8 cellular contexts compared by ENCODE assay signal in genomic region chr17:19876524-19877161, GRCh38. TPM values are rescaled to one million over a fixed set of nuclear protein-coding genes. Genes with fewer than 3 reads are reported as not detected.
A peak's percentile ranks its signal among the peaks of the same experiment; 100 is the strongest.
DNase-seq lines count a peak whose midpoint lies in the region; ATAC-seq, FAIRE-seq and TF ChIP-seq lines count a peak whose summit lies in the region.

No MANE protein-coding gene starts in this region.

- FAIRE-seq in K562 (lab: Jason Lieb, UNC) = no peak

- H4K20me1 ChIP-seq in K562 (replicated peaks; ENCODE audit: control insufficient read depth, insufficient read depth, low read length) (no peaks in the 10 kb centered on the region), Karpas-422 (ENCODE audit: insufficient read depth, low read depth, low read length) (no peaks in the 10 kb centered on the region)

- in situ Hi-C loops in K562 (cut with MboI) = no loop called here

- no peaks in the 10 kb centered on the region for H3K9me2 ChIP-seq in Karpas-422 (replicated peaks; ENCODE audit: insufficient read depth, low read length)

- TF ChIP-seq CTCF in K562 (IDR thresholded peaks at IDR 0.05 in 2 of 3, conservative IDR thresholded peaks at IDR 0.05 in 1 of 3; ENCODE audit: insufficient read depth in 2 of 3, low read depth in 1 of 3, low read length in 3 of 3) = no peak
- no peak for TF ChIP-seq CTCF in esophagus muscularis mucosa (IDR thresholded peaks at IDR 0.05)

- no peak for TF ChIP-seq RAD21 in K562 (CRISPR knock-in tag; conservative IDR thresholded peaks at IDR 0.05 in 1 of 2, IDR thresholded peaks at IDR 0.05 in 1 of 2)

- H3K4me1 Mint-ChIP-seq in CD4-positive, alpha-beta memory T cell = peaks cover 29 to 57% (median 36%) of the 10 kb centered on the region in 4 donors
- peaks cover 44 to 62% (median 50%) of the 10 kb centered on the region in 3 donors for H3K4me1 Mint-ChIP-seq in T-cell
- peaks cover 38 to 68% (median 60%) of the 10 kb centered on the region in 4 donors for H3K4me1 Mint-ChIP-seq in naive thymus-derived CD8-positive, alpha-beta T cell

- no peaks in the 10 kb centered on the region for H3K36me3 Mint-ChIP-seq in CD4-positive, alpha-beta memory T cell
- no peaks in the 10 kb centered on the region for H3K36me3 Mint-ChIP-seq in T-cell
- H3K36me3 Mint-ChIP-seq in naive thymus-derived CD8-positive, alpha-beta T cell = no peaks in the 10 kb centered on the region

- H3K9me3 Mint-ChIP-seq in CD4-positive, alpha-beta memory T cell = peaks cover 0 to 4% (median 0%) of the 10 kb centered on the region in 8 donors
- no peaks in the 10 kb centered on the region for H3K9me3 Mint-ChIP-seq in T-cell
- H3K9me3 Mint-ChIP-seq in naive thymus-derived CD8-positive, alpha-beta T cell = no peaks in the 10 kb centered on the region

- no peak overlapping the region for H3K9ac ChIP-seq in K562 (ENCODE audit: insufficient read depth in 1 of 2, low read depth in 2 of 2, low read length in 2 of 2)
- H3K9ac ChIP-seq in Karpas-422 (ENCODE audit: low read length) = no peak overlapping the region

- no peaks in the 10 kb centered on the region for H3K9me3 ChIP-seq in CD4-positive, alpha-beta memory T cell (ENCODE audit: control insufficient read depth in 1 of 2, low read length in 2 of 2)
- H3K9me3 ChIP-seq in K562 (replicated peaks; ENCODE audit: control insufficient read depth, insufficient read depth, low read depth, low read length) = no peaks in the 10 kb centered on the region
- H3K9me3 ChIP-seq in Karpas-422 (ENCODE audit: low read length) = no peaks in the 10 kb centered on the region
- no peaks in the 10 kb centered on the region for H3K9me3 ChIP-seq in esophagus muscularis mucosa

- peak overlapping the region; percentile 0 to 16 for H3K4me3 ChIP-seq in CD4-positive, alpha-beta memory T cell (ENCODE audit: low read length in 2 of 2)
- no peak overlapping the region for H3K4me3 ChIP-seq in K562
- no peak overlapping the region for H3K4me3 ChIP-seq in Karpas-422 (ENCODE audit: low read length)
- no peak overlapping the region for H3K4me3 ChIP-seq in esophagus muscularis mucosa

- peak overlapping the region; percentile 19 for H3K27ac ChIP-seq in CD4-positive, alpha-beta memory T cell (ENCODE audit: low read depth, low read length)
- H3K27ac ChIP-seq in K562 (ENCODE audit: extremely low read depth, low read depth, low read length) (no peak overlapping the region), Karpas-422 (ENCODE audit: low read length) (no peak overlapping the region), esophagus muscularis mucosa (replicated peaks in 1 of 4) (no peak overlapping the region)

- 2% methylated on average over 8 of the region's 13 CpGs for WGBS in K562 (ENCODE audit: insufficient coverage, low coverage, missing lambda C conversion rate)
- 70% methylated on average over 8 of the region's 13 CpGs for WGBS in esophagus muscularis mucosa

- H3K79me2 ChIP-seq in K562 (ENCODE audit: control insufficient read depth, insufficient read depth, low read length) (no peaks in the 10 kb centered on the region), Karpas-422 (ENCODE audit: low read length) (no peaks in the 10 kb centered on the region)

- H3K27me3 Mint-ChIP-seq in CD4-positive, alpha-beta memory T cell = no peaks in the 10 kb centered on the region
- H3K27me3 Mint-ChIP-seq in T-cell = no peaks in the 10 kb centered on the region
- H3K27me3 Mint-ChIP-seq in naive thymus-derived CD8-positive, alpha-beta T cell = no peaks in the 10 kb centered on the region

- H3K4me3 Mint-ChIP-seq in CD4-positive, alpha-beta memory T cell = peak overlapping the region; percentile 73 to 94 (median 78)
- H3K4me3 Mint-ChIP-seq in T-cell = peak overlapping the region; percentile 47 to 71 (median 51)
- H3K4me3 Mint-ChIP-seq in naive thymus-derived CD8-positive, alpha-beta T cell = peak overlapping the region; percentile 64 to 86 (median 76)

- POLR2A ChIA-PET in CD4-positive, alpha-beta memory T cell (lab: Charles Lee; ENCODE audit: partially characterized antibody) = interaction anchor here (0.8 to 2.9 kb wide), 8 partner anchors 9 to 116 kb away, joined by 3 to 30 read pairs (median 5); partner anchors contain the start of genes AKAP10 and ULK2
- POLR2A ChIA-PET in T-cell (lab: Charles Lee) (interaction anchor here in 1 of 2 donors (1.5 kb wide), 1 partner anchor 10 kb away, joined by 3 read pairs; no protein-coding TSS in a partner anchor), K562 (lab: Yijun Ruan, JAX) (no interaction called here)
- POLR2A ChIA-PET in naive thymus-derived CD8-positive, alpha-beta T cell (lab: Charles Lee) = interaction anchor here (1.5 to 2.1 kb wide), 3 partner anchors 10 to 101 kb away, joined by 7 to 20 read pairs (median 10); partner anchors contain the start of genes AKAP10 and ULK2

- no peak for TF ChIP-seq POLR2A in K562 (conservative IDR thresholded peaks at IDR 0.05)
- no peak for TF ChIP-seq POLR2A in esophagus muscularis mucosa (IDR thresholded peaks at IDR 0.05; ENCODE audit: low read depth)

- H3K27me3 ChIP-seq in CD4-positive, alpha-beta memory T cell (ENCODE audit: insufficient read depth, low read length) = no peaks in the 10 kb centered on the region
- H3K27me3 ChIP-seq in K562 (ENCODE audit: control insufficient read depth in 2 of 2, insufficient read depth in 2 of 2, low read length in 2 of 2) (peaks cover 4 to 30% of the 10 kb centered on the region in 2 experiments; a peak in 3 of 5 replicates), Karpas-422 (ENCODE audit: low read length) (no peaks in the 10 kb centered on the region), esophagus muscularis mucosa (peaks cover 0 to 6% (median 0%) of the 10 kb centered on the region in 4 donors)

- H3K36me3 ChIP-seq in CD4-positive, alpha-beta memory T cell (ENCODE audit: insufficient read depth, low read length) = no peaks in the 10 kb centered on the region
- no peaks in the 10 kb centered on the region for H3K36me3 ChIP-seq in K562 (ENCODE audit: control insufficient read depth, insufficient read depth, low read length)
- H3K36me3 ChIP-seq in Karpas-422 (ENCODE audit: insufficient read depth, low read length) = no peaks in the 10 kb centered on the region
- no peaks in the 10 kb centered on the region for H3K36me3 ChIP-seq in esophagus muscularis mucosa

- DNase-seq in CD4-positive, alpha-beta memory T cell = peak; percentile 57 to 72 (median 64)
- DNase-seq in T-cell (peak; percentile 36 to 81 (median 60)), K562 (ENCODE audit: extremely low read depth in 1 of 4, low spot score in 3 of 4) (no peak), NCI-H524 treated with DMSO at 0.1 percent for 48 hours (lab: John Stamatoyannopoulos, UW) (no peak), Karpas-422 (no peak), esophagus muscularis mucosa (ENCODE audit: extremely low spot score) (no peak), SW480 (ENCODE audit: low spot score) (no peak)
- DNase-seq in naive thymus-derived CD8-positive, alpha-beta T cell = peak; percentile 24 to 87 (median 71)

- TF ChIP-seq EP300 in K562 (IDR thresholded peaks at IDR 0.05; ENCODE audit: low read length) (no peak), esophagus muscularis mucosa (IDR thresholded peaks at IDR 0.05) (no peak)

- peak overlapping the region; percentile 64 to 96 (median 90) for H3K27ac Mint-ChIP-seq in CD4-positive, alpha-beta memory T cell
- H3K27ac Mint-ChIP-seq in T-cell = peak overlapping the region; percentile 95 to 96
- H3K27ac Mint-ChIP-seq in naive thymus-derived CD8-positive, alpha-beta T cell = peak overlapping the region; percentile 74 to 97 (median 90)

- intact Hi-C loops in CD4-positive, alpha-beta memory T cell (cut with micrococcal nuclease) = no loop called here
- intact Hi-C loops in K562 (cut with micrococcal nuclease) (no loop called here), esophagus muscularis mucosa (cut with DNase I) (no loop called here)

- BruUV-seq in K562 (replicated peaks; lab: Mats Ljungman, UMichigan) = no TSS peak

- H2AFZ ChIP-seq in K562 (ENCODE audit: low read depth, low read length) (no peak overlapping the region), Karpas-422 (ENCODE audit: low read length) (no peak overlapping the region)

- no peak overlapping the region for H3K4me2 ChIP-seq in K562 (ENCODE audit: insufficient read depth, low read length)
- no peak overlapping the region for H3K4me2 ChIP-seq in Karpas-422 (ENCODE audit: low read depth, low read length, poor library complexity, severe bottlenecking)

- ATAC-seq in T-cell (replicated peaks in 1 of 4) (peak; percentile 91 to 98 (median 96)), K562 (no peak)
- ATAC-seq in naive thymus-derived CD8-positive, alpha-beta T cell = peak; percentile 93 to 97

- no peaks in the 10 kb centered on the region for H3K9me1 ChIP-seq in K562 (ENCODE audit: control insufficient read depth, insufficient read depth, low read length)

- CTCF ChIA-PET in CD4-positive, alpha-beta memory T cell (lab: Charles Lee; ENCODE audit: partially characterized antibody) = interaction anchor here (0.9 to 1.7 kb wide), 2 partner anchors 8 to 9 kb away, joined by 3 to 4 read pairs; partner anchors contain the start of gene ULK2
- CTCF ChIA-PET in T-cell (lab: Charles Lee) (no interaction called here), K562 (lab: Yijun Ruan, JAX; ENCODE audit: low intra/inter-chr PET ratio) (no interaction called here)

- H3K4me1 ChIP-seq in CD4-positive, alpha-beta memory T cell (ENCODE audit: insufficient read depth, low read length) = peaks cover 32% of the 10 kb centered on the region
- H3K4me1 ChIP-seq in K562 (replicated peaks in 1 of 2; ENCODE audit: control insufficient read depth in 2 of 2, insufficient read depth in 2 of 2, low read length in 2 of 2) = no peaks in the 10 kb centered on the region; a peak in 1 of 5 replicates
- no peaks in the 10 kb centered on the region for H3K4me1 ChIP-seq in Karpas-422 (ENCODE audit: low read length)
- H3K4me1 ChIP-seq in esophagus muscularis mucosa = peaks cover 0 to 5% (median 0%) of the 10 kb centered on the region in 4 donors

RNA-seq across cellular contexts. Expression of gene ULK2, which starts 8.9 kb away (rescaled TPM):
- total RNA-seq in CD4-positive, alpha-beta memory T cell = 10 to 100 TPM in 1 of 2 experiments, 1 to 10 TPM in 1; 10.0 to 14.5 TPM
- polyA plus RNA-seq in CD4-positive, alpha-beta memory T cell = 10 to 100 TPM in 1 of 2 donors, 1 to 10 TPM in 1; 5.2 to 13.2 TPM
- total RNA-seq in T-cell = 10 to 100 TPM in 3 of 5 donors, 1 to 10 TPM in 2; 9.8 to 18.5 (median 10.5) TPM
- not detected in 2 replicates for total RNA-seq in K562 (2011; cell fraction: chromatin; rRNA removed; ENCODE audit: low replicate concordance)
- total RNA-seq in K562 (2011; cell fraction: nucleolus; rRNA removed) = 0.17 TPM in 1 of 2 replicates, not detected in the other
- not detected in 2 replicates for total RNA-seq in K562 (2011; cell fraction: nucleoplasm; rRNA removed)
- total RNA-seq in K562 (2014; rRNA removed) = not detected in 2 replicates
- not detected in 2 replicates for total RNA-seq in K562 (2014; rRNA removed; fragmentation: Illumina TruSeq; extraction: Trizol)
- total RNA-seq in K562 (2015; rRNA removed; fragmentation: Illumina TruSeq; extraction: Trizol) = not detected in 2 replicates
- total RNA-seq in K562 (2021) = 0.18 and 0.38 TPM in 2 replicates
- 0.11 TPM in 1 of 2 replicates, not detected in the other for polyA plus RNA-seq in K562 (2011; rRNA removed)
- not detected in 2 replicates for polyA plus RNA-seq in K562 (2011; cell fraction: cytosol; rRNA removed)
- not detected in 2 replicates for polyA plus RNA-seq in K562 (2011; cell fraction: nucleus; rRNA removed)
- polyA plus RNA-seq in K562 (2012) = 0.05 and 0.06 TPM in 2 replicates
- polyA plus RNA-seq in K562 (2014; fragmentation: Illumina TruSeq; extraction: Trizol) = not detected in 2 replicates
- polyA plus RNA-seq in K562 (2014; fragmentation: Nextera tagmentation; extraction: Ambion mirVana) = under 1 TPM in 1 of 2 experiments, not detected in 1; 0.01 TPM
- 0.03 TPM in 1 of 2 replicates, not detected in the other for polyA plus RNA-seq in K562 (2014; rRNA removed)
- polyA minus RNA-seq in K562 (2011; rRNA and poly(A)+ RNA removed) = not detected in 2 replicates
- polyA minus RNA-seq in K562 (2011; cell fraction: cytosol; rRNA and poly(A)+ RNA removed) = not detected in 2 replicates
- polyA minus RNA-seq in K562 (2011; cell fraction: nucleus; rRNA and poly(A)+ RNA removed) = not detected in 2 replicates
- total RNA-seq in naive thymus-derived CD8-positive, alpha-beta T cell = 10 to 100 TPM; 12.2 to 13.3 TPM
- polyA plus RNA-seq in naive thymus-derived CD8-positive, alpha-beta T cell = 10 to 100 TPM in 1 of 3 donors, 1 to 10 TPM in 2; 7.9 to 15.4 (median 9.1) TPM
- total RNA-seq in Karpas-422 (2014; rRNA removed; shearing (Covaris generic); ENCODE audit: low replicate concordance) = not detected in 2 replicates
- 10 to 100 TPM; 27.8 to 59.0 (median 43.1) TPM for total RNA-seq in esophagus muscularis mucosa

Comparison
In these comparisons a context has a peak if more than half of its experiments do, and no peak if none do; other contexts are left out.
1. DNase-seq: peak in CD4-positive, alpha-beta memory T cell (5 of 5), T-cell (34 of 34) and naive thymus-derived CD8-positive, alpha-beta T cell (10 of 10); none in K562 (0 of 4), NCI-H524 treated with DMSO at 0.1 percent for 48 hours (single experiment), Karpas-422 (single experiment), esophagus muscularis mucosa (single experiment) and SW480 (single experiment).
2. H3K4me3 ChIP-seq: peak in CD4-positive, alpha-beta memory T cell (2 of 2); none in K562 (single experiment), Karpas-422 (single experiment) and esophagus muscularis mucosa (0 of 4).
3. RNA of gene ULK2, which starts 8.9 kb away (total RNA-seq): 27.8 to 59.0 TPM in esophagus muscularis mucosa, 10.0 to 14.5 TPM in CD4-positive, alpha-beta memory T cell, 12.2 to 13.3 TPM in naive thymus-derived CD8-positive, alpha-beta T cell and 9.8 to 18.5 TPM in T-cell; 0.17 to 0.38 TPM in K562 and not detected in Karpas-422; every median in the first group is over 4 times any median in the second.
4. Peak in every context shown above with its lines, with median percentiles within 50 percentile points of each other: H3K27ac Mint-ChIP-seq and H3K4me3 Mint-ChIP-seq.